8 cellular contexts compared by ENCODE assay signal in the genomic region with DNA sequence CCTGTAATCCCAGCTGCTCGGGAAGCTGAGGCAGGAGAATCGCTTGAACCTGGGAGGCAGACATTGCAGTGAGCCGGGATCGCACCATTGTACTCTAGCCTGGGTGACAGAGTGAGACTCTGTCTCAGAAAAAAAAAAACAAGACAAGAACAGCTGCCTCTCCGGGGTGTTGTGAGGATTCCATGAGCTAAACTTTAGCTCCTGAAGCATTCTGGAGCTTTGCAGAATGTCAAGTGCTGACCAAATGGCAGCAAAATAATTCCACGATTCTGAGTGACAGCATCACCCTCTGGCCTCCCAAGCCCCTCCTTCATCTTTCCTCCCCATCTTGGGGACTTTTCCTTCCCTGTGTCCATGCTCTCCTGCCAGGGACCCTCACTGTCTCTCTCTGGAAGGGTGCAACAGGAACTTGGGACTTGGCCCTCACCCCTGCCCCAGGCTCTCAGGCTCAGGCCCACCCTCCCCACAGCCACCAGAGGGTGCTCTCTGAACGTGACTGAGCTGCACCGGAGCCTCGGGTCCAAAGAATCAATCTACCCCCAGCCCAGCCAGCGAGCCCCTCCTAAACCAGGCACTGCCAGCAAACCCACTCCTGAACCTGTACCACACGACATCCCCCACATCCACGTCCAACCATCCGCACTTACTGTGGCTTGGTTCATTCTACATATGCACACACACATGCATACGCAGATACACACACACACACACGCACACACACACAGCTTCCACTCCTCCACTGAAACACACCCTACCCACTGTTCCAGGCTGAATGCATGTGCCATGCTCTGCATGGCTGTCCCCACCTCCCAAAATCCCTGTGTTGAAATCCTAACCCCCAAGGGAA. TPM values are rescaled to one million over a fixed set of nuclear protein-coding genes. Genes with fewer than 3 reads are reported as not detected.
A peak's percentile ranks its signal among the peaks of the same experiment; 100 is the strongest.
DNase-seq lines count a peak whose midpoint lies in the region; ATAC-seq, FAIRE-seq and TF ChIP-seq lines count a peak whose summit lies in the region.

No MANE protein-coding gene starts in this region.

- H3K4me3 Mint-ChIP-seq in nephron progenitor cell: no peak overlapping the region

- peaks cover 12% of the 10 kb centered on the region for H3K4me1 Mint-ChIP-seq in nephron progenitor cell

- H3K36me3 ChIP-seq in KMS-11 (ENCODE audit: insufficient read depth) (no peaks in the 10 kb centered on the region), uterus (no peaks in the 10 kb centered on the region)
- no peaks in the 10 kb centered on the region for H3K36me3 ChIP-seq in effector memory CD4-positive, alpha-beta T cell (ENCODE audit: control insufficient read depth, insufficient read depth, low read length)

- TF ChIP-seq CTCF in D721Med (IDR thresholded peaks at IDR 0.05; ENCODE audit: insufficient read depth, missing control alignments) (peak; percentile 69), KMS-11 (conservative IDR thresholded peaks at IDR 0.05; ENCODE audit: low read depth, low read length) (peak; percentile 76), nephron progenitor cell (IDR thresholded peaks at IDR 0.05) (peak; percentile 53), uterus (IDR thresholded peaks at IDR 0.05) (peak; percentile 5 to 23 (median 18))

- H3K79me2 ChIP-seq in KMS-11 (ENCODE audit: insufficient read depth, low read depth): no peaks in the 10 kb centered on the region

- DNase-seq in D721Med (ENCODE audit: insufficient read length, low spot score) (no peak), nephron progenitor cell (peak; percentile 58), uterus (no peak), A172 (ENCODE audit: low spot score) (no peak)
- peak; percentile 66 to 68 for DNase-seq in activated CD4-positive, alpha-beta T cell treated with anti-CD3 and anti-CD28 coated beads, Interleukin-2, amount 50 U/mL, for 4 hours
- DNase-seq in effector memory CD4-positive, alpha-beta T cell: peak; percentile 42 to 58 (median 46)

- no peak overlapping the region for H2AFZ ChIP-seq in KMS-11 (ENCODE audit: low read depth)

- TF ChIP-seq POLR2A in uterus (IDR thresholded peaks at IDR 0.05): no peak

- no peak overlapping the region for H3K4me3 ChIP-seq in KMS-11 (IDR thresholded peaks at IDR 0.05; ENCODE audit: insufficient read depth, low read depth, low read length)
- H3K4me3 ChIP-seq in effector memory CD4-positive, alpha-beta T cell (ENCODE audit: insufficient read depth, low read depth, low read length, poor library complexity, severe bottlenecking): peak overlapping the region; percentile 26
- no peak overlapping the region for H3K4me3 ChIP-seq in uterus

- H3K9me3 Mint-ChIP-seq in nephron progenitor cell: no peaks in the 10 kb centered on the region

- H3K9me3 ChIP-seq in effector memory CD4-positive, alpha-beta T cell (ENCODE audit: control insufficient read depth, low read length): no peaks in the 10 kb centered on the region
- H3K9me3 ChIP-seq in uterus: no peaks in the 10 kb centered on the region

- H3K4me2 ChIP-seq in KMS-11: no peak overlapping the region

- H3K27me3 Mint-ChIP-seq in nephron progenitor cell (ENCODE audit: low read depth, poor library complexity): peaks cover 4% of the 10 kb centered on the region

- no peaks in the 10 kb centered on the region for H3K27me3 ChIP-seq in KMS-11 (ENCODE audit: insufficient read depth, low read depth)
- no peaks in the 10 kb centered on the region for H3K27me3 ChIP-seq in effector memory CD4-positive, alpha-beta T cell (replicated peaks; ENCODE audit: control insufficient read depth, insufficient read depth, low read length, poor library complexity, severe bottlenecking)
- no peaks in the 10 kb centered on the region for H3K27me3 ChIP-seq in uterus

- H3K9ac ChIP-seq in KMS-11: no peak overlapping the region

- H3K27ac ChIP-seq in KMS-11 (no peak overlapping the region), uterus (no peak overlapping the region)
- H3K27ac ChIP-seq in effector memory CD4-positive, alpha-beta T cell (ENCODE audit: insufficient read depth, low read length, poor library complexity, severe bottlenecking): peak overlapping the region; percentile 15

- no peaks in the 10 kb centered on the region for H3K36me3 Mint-ChIP-seq in nephron progenitor cell (ENCODE audit: low read depth)

- intact Hi-C loops in uterus (cut with DNase I; ENCODE audit: low total_unique reads): loop anchor here (5.0 kb wide), 1 partner anchor 101 kb away; no protein-coding TSS in a partner anchor

- FAIRE-seq in D721Med (lab: Jason Lieb, UNC): no peak

- no peaks in the 10 kb centered on the region for H4K20me1 ChIP-seq in KMS-11 (ENCODE audit: insufficient read depth)

- no peaks in the 10 kb centered on the region for H3K4me1 ChIP-seq in KMS-11 (ENCODE audit: low read depth, poor library complexity, severe bottlenecking)
- H3K4me1 ChIP-seq in effector memory CD4-positive, alpha-beta T cell (ENCODE audit: control insufficient read depth, insufficient read depth, low read length, poor library complexity, severe bottlenecking): peaks cover 14% of the 10 kb centered on the region
- no peaks in the 10 kb centered on the region for H3K4me1 ChIP-seq in uterus

- H3K27ac Mint-ChIP-seq in nephron progenitor cell: no peak overlapping the region

- no peak for ATAC-seq in HG03196 (IDR thresholded peaks at IDR 0.05; ENCODE audit: unreplicated experiment)

RNA-seq across cellular contexts. Expression of a gene that starts 45.7 kb away (rescaled TPM):
- total RNA-seq in uterus: 10 to 100 TPM in 2 of 4 donors, 1 to 10 TPM in 2; 7.4 to 27.6 (median 12.4) TPM
- 44.2 and 55.3 TPM in 2 replicates for total RNA-seq in A172 (2014; rRNA removed; shearing (Covaris generic))

Comparison
In these comparisons a context has a peak if more than half of its experiments do, and no peak if none do; other contexts are left out.
1. DNase-seq: peak in activated CD4-positive, alpha-beta T cell treated with anti-CD3 and anti-CD28 coated beads, Interleukin-2, amount 50 U/mL, for 4 hours (2 of 2), effector memory CD4-positive, alpha-beta T cell (3 of 3) and nephron progenitor cell (single experiment); none in D721Med (single experiment), uterus (0 of 2) and A172 (single experiment).
2. CTCF ChIP-seq: peak in every context shown above with its lines; median percentile 76 in KMS-11; 69 in D721Med; 53 in nephron progenitor cell; 18 in uterus.